ENCODE assay signal across 1 cellular context in genomic region chr6:1310628-1311399, GRCh38.
TF ChIP-seq lines count a peak whose summit lies in the region.

No MANE protein-coding gene starts in this region.

TF ChIP-seq in HepG2, 621 proteins besides CTCF, POLR2A, EP300 and RAD21 (continued from another document and continues in another):
- TF ChIP-seq AKAP8 (CRISPR knock-in tag; IDR thresholded peaks at IDR 0.05) (no peak), MNT (IDR thresholded peaks at IDR 0.05) (no peak), ZNF383 (CRISPR knock-in tag; IDR thresholded peaks at IDR 0.05; ENCODE audit: borderline replicate concordance) (peak; percentile 11), MYPOP (CRISPR knock-in tag; IDR thresholded peaks at IDR 0.05) (no peak), TEAD2 (CRISPR knock-in tag; IDR thresholded peaks at IDR 0.05) (no peak), TBL1XR1 (IDR thresholded peaks at IDR 0.05; ENCODE audit: borderline replicate concordance, low read length, partially characterized antibody) (no peak), MLX (CRISPR knock-in tag; IDR thresholded peaks at IDR 0.05) (peak; percentile 38; the same call in 1 of the 2 replicates), FOXJ3 (CRISPR knock-in tag; IDR thresholded peaks at IDR 0.05; ENCODE audit: borderline replicate concordance) (no peak), MYC (CRISPR knock-in tag; IDR thresholded peaks at IDR 0.05; ENCODE audit: borderline replicate concordance) (no peak; the same call in 1 of the 2 replicates), MXD3 (CRISPR knock-in tag; IDR thresholded peaks at IDR 0.05) (no peak), ZNF567 (CRISPR knock-in tag; IDR thresholded peaks at IDR 0.05; ENCODE audit: borderline replicate concordance) (no peak; the same call in 1 of the 2 replicates), BRCA1 (CRISPR knock-in tag; IDR thresholded peaks at IDR 0.05) (no peak), ZNF841 (CRISPR knock-in tag; IDR thresholded peaks at IDR 0.05; ENCODE audit: borderline replicate concordance) (no peak), TBX3 (IDR thresholded peaks at IDR 0.05; ENCODE audit: borderline replicate concordance) (no peak), ZNF232 (CRISPR knock-in tag; IDR thresholded peaks at IDR 0.05; ENCODE audit: borderline replicate concordance) (no peak), CBX2 (IDR thresholded peaks at IDR 0.05; ENCODE audit: low read depth, low read length) (no peak), CBX2 (CRISPR knock-in tag; IDR thresholded peaks at IDR 0.05; ENCODE audit: low read depth) (no peak), LCORL (IDR thresholded peaks at IDR 0.05) (no peak), LCORL (CRISPR knock-in tag; IDR thresholded peaks at IDR 0.05) (peak; percentile 77; the same call in 1 of the 2 replicates), NFIC (IDR thresholded peaks at IDR 0.05; ENCODE audit: low read length) (no peak; the same call in 1 of the 2 replicates), SRY (CRISPR knock-in tag; IDR thresholded peaks at IDR 0.05) (no peak), ZNF12 (CRISPR knock-in tag; IDR thresholded peaks at IDR 0.05) (no peak), ZFY (CRISPR knock-in tag; IDR thresholded peaks at IDR 0.05) (no peak), ZSCAN30 (CRISPR knock-in tag; IDR thresholded peaks at IDR 0.05) (no peak), ATF1 (CRISPR knock-in tag; IDR thresholded peaks at IDR 0.05) (no peak), ZNF672 (CRISPR knock-in tag; IDR thresholded peaks at IDR 0.05) (0 out of 2 replicates have a peak, but pooled peaks have one; percentile 7), ZNF674 (CRISPR knock-in tag; IDR thresholded peaks at IDR 0.05; ENCODE audit: low read depth) (peak; percentile 84; the same call in 1 of the 2 replicates), BRD4 (CRISPR knock-in tag; IDR thresholded peaks at IDR 0.05) (no peak; the same call in 1 of the 2 replicates), RBAK (CRISPR knock-in tag; IDR thresholded peaks at IDR 0.05) (no peak; the same call in none of the 2 replicates), HNF4A (CRISPR knock-in tag; IDR thresholded peaks at IDR 0.05) (no peak), FLYWCH1 (CRISPR knock-in tag; IDR thresholded peaks at IDR 0.05) (no peak), SATB2 (CRISPR knock-in tag; IDR thresholded peaks at IDR 0.05) (no peak), CHD4 (IDR thresholded peaks at IDR 0.05; ENCODE audit: borderline replicate concordance, low read length) (no peak), HNRNPLL (IDR thresholded peaks at IDR 0.05; ENCODE audit: low read depth, low read length, poor library complexity, severe bottlenecking) (peak; percentile 58), ZBTB43 (CRISPR knock-in tag; conservative IDR thresholded peaks at IDR 0.05) (peak; percentile 41), RELA (CRISPR knock-in tag; IDR thresholded peaks at IDR 0.05) (no peak), MIER3 (CRISPR knock-in tag; IDR thresholded peaks at IDR 0.05; ENCODE audit: borderline replicate concordance) (peak; percentile 75; the same call in 1 of the 2 replicates), ZSCAN5A (CRISPR knock-in tag; IDR thresholded peaks at IDR 0.05; ENCODE audit: borderline replicate concordance) (no peak), KIAA2018 (CRISPR knock-in tag; IDR thresholded peaks at IDR 0.05; ENCODE audit: borderline replicate concordance) (no peak), TMF1 (CRISPR knock-in tag; IDR thresholded peaks at IDR 0.05; ENCODE audit: low read depth) (no peak), SMARCC2 (IDR thresholded peaks at IDR 0.05) (no peak), HNRNPL (IDR thresholded peaks at IDR 0.05; ENCODE audit: low read depth, low read length) (peak; percentile 39; the same call in 1 of the 2 replicates), ZNF30 (CRISPR knock-in tag; IDR thresholded peaks at IDR 0.05) (no peak; the same call in 1 of the 2 replicates), RXRA (CRISPR knock-in tag; IDR thresholded peaks at IDR 0.05) (no peak; the same call in 1 of the 2 replicates), PHF5A (CRISPR knock-in tag; IDR thresholded peaks at IDR 0.05; ENCODE audit: low read depth, unreplicated experiment) (no peak), RORA (CRISPR knock-in tag; IDR thresholded peaks at IDR 0.05) (no peak), ZKSCAN5 (CRISPR knock-in tag; IDR thresholded peaks at IDR 0.05) (no peak), RFX1 (IDR thresholded peaks at IDR 0.05) (no peak), PATZ1 (CRISPR knock-in tag; IDR thresholded peaks at IDR 0.05) (peak; percentile 93), PHF20 (CRISPR knock-in tag; IDR thresholded peaks at IDR 0.05) (no peak; the same call in 1 of the 2 replicates), HNF4G (IDR thresholded peaks at IDR 0.05; ENCODE audit: borderline replicate concordance, low read depth, low read length) (no peak), HNF4G (CRISPR knock-in tag; IDR thresholded peaks at IDR 0.05; ENCODE audit: borderline replicate concordance, low read depth) (no peak), BCL3 (CRISPR knock-in tag; IDR thresholded peaks at IDR 0.05) (no peak; the same call in 1 of the 2 replicates), HOXD1 (CRISPR knock-in tag; IDR thresholded peaks at IDR 0.05) (no peak), KDM5B (CRISPR knock-in tag; IDR thresholded peaks at IDR 0.05; ENCODE audit: borderline replicate concordance) (no peak)
